Comparison of ENCODE assay signal across 35 cellular contexts in genomic region chr19:2989236-2989946, GRCh38.
"Had no signal": no experiment of that assay in that cellular context is flagged by ENCODE, and none has a peak within 500 bp of the region (broad histone marks: within the 10 kb centered on the region; RNA-seq: fewer than 3 reads in every experiment).

No MANE protein-coding gene starts in this region.

- H3K27ac ChIP-seq: brain microvascular endothelial cell, cardiac muscle cell, Peyer's patch, RWPE1, WERI-Rb-1 had no signal

- H3K4me1 ChIP-seq: Peyer's patch had no signal

- DNase-seq: activated CD4-positive, alpha-beta memory T cell treated with anti-CD3 and anti-CD28 coated beads, Interleukin-2, amount 10 ng/mL, durations not matched to agents 7 days and 5 days; activated CD4-positive, alpha-beta T cell treated with anti-CD3 and anti-CD28 coated beads for 1 hour; activated CD4-positive, alpha-beta T cell treated with anti-CD3 and anti-CD28 coated beads for 48 hours; activated CD4-positive, CD25-positive, alpha-beta regulatory T cell; activated CD8-positive, alpha-beta memory T cell treated with anti-CD3 and anti-CD28 coated beads for 24 hours; activated CD8-positive, alpha-beta memory T cell treated with anti-CD3 and anti-CD28 coated beads, Interleukin-2, amount 10 ng/mL, durations not matched to agents 7 days and 5 days; activated CD8-positive, alpha-beta memory T cell treated with anti-CD3 and anti-CD28 coated beads, Interleukin-2, amount 50 U/mL, for 48 hours; activated effector memory CD4-positive, alpha-beta T cell treated with anti-CD3 and anti-CD28 coated beads, Interleukin-2, amount 50 U/mL, for 16 hours; activated naive CD4-positive, alpha-beta T cell; activated naive CD4-positive, alpha-beta T cell treated with anti-CD3 and anti-CD28 coated beads, Interleukin-2, amount 50 U/mL, for 16 hours; activated naive CD8-positive, alpha-beta T cell treated with anti-CD3 and anti-CD28 coated beads for 36 hours; activated T-cell treated with anti-CD3 and anti-CD28 coated beads, Interleukin-2, amount 50 U/mL, for 72 hours; amniotic stem cell; aorta; brain microvascular endothelial cell; Kasumi-1; MG63; NCI-H1048; NCI-H1105 treated with DMSO at 0.1 percent for 48 hours; NCI-H1436; NCI-H1694; NCI-H1930; NCI-H510A; NCI-H526; NCI-H748 treated with DMSO at 0.1 percent for 48 hours; NK-92 treated with Interleukin-12 subunit alpha and Interleukin-12 subunit beta, amount 100 ng/mL, for 24 hours; PC-3; Peyer's patch; SIG-M5; T1000; WERI-Rb-1 had no signal

- H3K27me3 ChIP-seq: cardiac muscle cell, MG63, Peyer's patch had no signal

- H3K9me3 ChIP-seq: MG63, Peyer's patch had no signal

- H3K36me3 ChIP-seq: brain microvascular endothelial cell, cardiac muscle cell, MG63, Peyer's patch, WERI-Rb-1 had no signal

- H3K4me3 ChIP-seq: cardiac muscle cell, MG63, Peyer's patch had no signal

- ATAC-seq: activated CD8-positive, alpha-beta memory T cell treated with anti-CD3 and anti-CD28 coated beads, Interleukin-2, amount 10 ng/mL, durations not matched to agents 7 days and 5 days; activated T-cell treated with anti-CD3 and anti-CD28 coated beads, Interleukin-2, amount 50 U/mL, for 72 hours; activated T-helper 17 cell treated with anti-CD3 and anti-CD28 coated beads, Interleukin-2, amount 50 U/mL, for 72 hours; PC-3; Right ventricle myocardium inferior had no signal
